Comparison of ENCODE assay signal across 23 cellular contexts in the genomic region with DNA sequence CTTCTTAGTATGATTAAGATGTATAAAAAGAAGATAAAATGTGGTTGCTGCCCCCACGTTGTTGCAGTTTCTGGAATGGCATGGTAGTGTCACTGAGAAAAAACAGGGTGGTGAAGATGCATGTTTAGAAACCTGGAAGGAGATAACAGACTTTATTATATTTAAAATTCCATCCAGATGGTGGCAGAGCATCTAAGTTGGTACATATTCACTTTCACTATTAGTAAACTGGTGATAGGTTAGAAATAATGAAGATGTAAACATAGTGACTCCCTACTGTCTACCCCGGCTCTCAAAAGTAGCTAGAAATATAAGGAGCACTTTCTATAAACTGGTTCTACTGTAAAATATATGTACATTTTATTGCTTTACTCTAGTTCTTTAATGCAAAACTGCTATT.
"Had no signal": no experiment of that assay in that cellular context is flagged by ENCODE, and none has a peak within 500 bp of the region (broad histone marks: within the 10 kb centered on the region; RNA-seq: fewer than 3 reads in every experiment).

No MANE protein-coding gene starts in this region.

- H3K9me3 Mint-ChIP-seq: activated CD4-positive, alpha-beta memory T cell treated with anti-CD3 and anti-CD28 coated beads for 36 hours; nephron; stimulated activated naive CD8-positive, alpha-beta T cell treated with anti-CD3 and anti-CD28 coated beads, Interleukin-15, Interleukin-2, amounts not matched to agents 100 ng/mL and 50 ng/mL, for 24 hours had no signal

- H3K4me1 Mint-ChIP-seq: activated naive CD8-positive, alpha-beta T cell treated with anti-CD3 and anti-CD28 coated beads, Interleukin-2, amount 10 ng/mL, durations not matched to agents 7 days and 5 days; memory B cell; nephron had no signal

- DNase-seq: activated CD4-positive, alpha-beta memory T cell treated with anti-CD3 and anti-CD28 coated beads for 36 hours; activated CD4-positive, alpha-beta T cell treated with anti-CD3 and anti-CD28 coated beads for 48 hours; activated CD4-positive, CD25-positive, alpha-beta regulatory T cell; activated effector memory CD4-positive, alpha-beta T cell treated with Interleukin-2 at 50 U/mL for 16 hours; activated naive CD4-positive, alpha-beta T cell treated with anti-CD3 and anti-CD28 coated beads for 36 hours; activated naive CD8-positive, alpha-beta T cell treated with anti-CD3 and anti-CD28 coated beads, Interleukin-2, amount 10 ng/mL, durations not matched to agents 7 days and 5 days; activated T-cell treated with anti-CD3 and anti-CD28 coated beads, Interleukin-2, amount 50 U/mL, for 72 hours; cerebellar nuclear complex; effector CD4-positive, alpha-beta T cell; glutamatergic neuron; hippocampal formation; right cardiac atrium; stimulated activated CD4-positive, alpha-beta T cell treated with anti-CD3 and anti-CD28 coated beads, Interleukin-1b, Interleukin-23, amount 100 ng/mL, for 48 hours; substantia nigra; T-helper 9 cell; thyroid gland; upper lobe of right lung had no signal

- H3K36me3 Mint-ChIP-seq: activated CD4-positive, alpha-beta memory T cell treated with anti-CD3 and anti-CD28 coated beads for 36 hours; activated naive CD8-positive, alpha-beta T cell treated with anti-CD3 and anti-CD28 coated beads, Interleukin-2, amount 10 ng/mL, durations not matched to agents 7 days and 5 days; memory B cell had no signal

- H3K36me3 ChIP-seq: neutrophil, thyroid gland, upper lobe of right lung had no signal

- H3K27ac ChIP-seq: neutrophil, parathyroid adenoma, thyroid gland, upper lobe of right lung had no signal

- H3K4me3 ChIP-seq: thyroid gland, upper lobe of right lung had no signal

- H3K9me3 ChIP-seq: neutrophil, thyroid gland, upper lobe of right lung had no signal

- H3K27me3 ChIP-seq: neutrophil, thyroid gland, upper lobe of right lung had no signal

- FAIRE-seq: frontal cortex had no signal

- H3K4me1 ChIP-seq: parathyroid adenoma, thyroid gland, upper lobe of right lung had no signal

- H3K4me3 Mint-ChIP-seq: activated CD4-positive, alpha-beta memory T cell treated with anti-CD3 and anti-CD28 coated beads for 36 hours; activated naive CD4-positive, alpha-beta T cell treated with anti-CD3 and anti-CD28 coated beads for 36 hours; activated naive CD8-positive, alpha-beta T cell treated with anti-CD3 and anti-CD28 coated beads, Interleukin-2, amount 10 ng/mL, durations not matched to agents 7 days and 5 days; activated T-cell treated with anti-CD3 and anti-CD28 coated beads, Interleukin-2, amount 50 U/mL, for 72 hours; memory B cell; nephron; stimulated activated naive CD8-positive, alpha-beta T cell treated with anti-CD3 and anti-CD28 coated beads, Interleukin-15, Interleukin-2, amounts not matched to agents 100 ng/mL and 50 ng/mL, for 24 hours had no signal

- H3K27me3 Mint-ChIP-seq: activated CD4-positive, alpha-beta memory T cell treated with anti-CD3 and anti-CD28 coated beads for 36 hours; activated naive CD8-positive, alpha-beta T cell treated with anti-CD3 and anti-CD28 coated beads, Interleukin-2, amount 10 ng/mL, durations not matched to agents 7 days and 5 days; stimulated activated naive CD8-positive, alpha-beta T cell treated with anti-CD3 and anti-CD28 coated beads, Interleukin-15, Interleukin-2, amounts not matched to agents 100 ng/mL and 50 ng/mL, for 24 hours had no signal

- H3K27ac Mint-ChIP-seq: activated CD4-positive, alpha-beta memory T cell treated with anti-CD3 and anti-CD28 coated beads for 36 hours; activated naive CD4-positive, alpha-beta T cell treated with anti-CD3 and anti-CD28 coated beads for 36 hours; activated naive CD8-positive, alpha-beta T cell treated with anti-CD3 and anti-CD28 coated beads, Interleukin-2, amount 10 ng/mL, durations not matched to agents 7 days and 5 days; activated T-cell treated with anti-CD3 and anti-CD28 coated beads, Interleukin-2, amount 50 U/mL, for 72 hours; memory B cell; nephron; stimulated activated naive CD8-positive, alpha-beta T cell treated with anti-CD3 and anti-CD28 coated beads, Interleukin-15, Interleukin-2, amounts not matched to agents 100 ng/mL and 50 ng/mL, for 24 hours had no signal

- ATAC-seq: activated T-cell treated with anti-CD3 and anti-CD28 coated beads, Interleukin-2, amount 50 U/mL, for 72 hours; right cardiac atrium; upper lobe of right lung had no signal
